Comparison of ENCODE assay signal across 8 cellular contexts in the genomic region with DNA sequence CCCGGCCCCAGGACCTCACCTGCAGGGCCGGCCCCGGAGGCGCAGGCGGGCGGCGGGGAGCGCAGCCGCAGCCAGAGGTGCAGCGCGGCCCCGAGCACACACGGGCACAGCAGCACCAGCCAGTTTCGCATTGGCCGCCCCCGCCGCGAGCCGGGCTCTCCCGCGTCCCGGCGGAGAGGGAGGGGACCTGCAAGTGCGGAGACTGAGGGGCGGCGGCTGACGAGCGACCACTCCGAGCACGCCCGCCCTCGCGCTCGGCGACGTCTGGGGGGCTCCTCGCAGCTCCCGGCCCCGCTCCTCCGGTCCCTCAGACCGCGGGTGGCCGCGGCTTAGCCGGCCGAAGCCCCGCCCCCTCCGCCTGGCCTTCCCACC. TPM values are rescaled to one million over a fixed set of nuclear protein-coding genes. Genes with fewer than 3 reads are reported as not detected.
DNase-seq lines count a peak whose midpoint lies in the region; ATAC-seq, FAIRE-seq and TF ChIP-seq lines count a peak whose summit lies in the region.

A gene (minus strand): TSS at position 331 of the 372 bp plus-strand sequence. CDS start 200 bp downstream, at position 131.

- peak within 1 kb of the TSS; percentile 78 for H3K4me2 ChIP-seq in A549

- peaks cover 19% of the 10 kb centered on the region for H3K4me1 ChIP-seq in A549

- TF ChIP-seq CTCF in A549 (IDR thresholded peaks at IDR 0.05) = no peak

- H3K9me3 ChIP-seq in A549 = no peaks in the 10 kb centered on the region

- POLR2A ChIA-PET in A549 (lab: Yijun Ruan, JAX) = interaction anchor here (0.5 to 2.2 kb wide), 20 partner anchors 9 to 893 kb away, joined by 3 to 11 read pairs (median 4); a partner anchor contains a TSS
- POLR2A ChIA-PET in activated CD8-positive, alpha-beta T cell treated with anti-CD3 and anti-CD28 coated beads, Interleukin-2, amount 10 ng/mL, durations not matched to agents 7 days and 5 days (lab: Charles Lee) = interaction anchor here (0.8 to 1.9 kb wide), 10 partner anchors 10 to 344 kb away, joined by 3 to 6 read pairs (median 4); a partner anchor contains a TSS

- peak in 1 of 2 experiments; percentile 40 for DNase-seq in A549 (ENCODE audit: low read depth in 1 of 2, low spot score in 1 of 2)
- DNase-seq in activated CD8-positive, alpha-beta T cell treated with anti-CD3 and anti-CD28 coated beads, Interleukin-2, amount 10 ng/mL, durations not matched to agents 7 days and 5 days = no peak
- no peak for DNase-seq in left cardiac atrium
- no peak for DNase-seq in sciatic nerve (ENCODE audit: low spot score)
- DNase-seq in stimulated activated CD4-positive, alpha-beta T cell treated with anti-CD3 and anti-CD28 coated beads, Interleukin-12 subunit alpha, Interleukin-12 subunit beta, amount 100 ng/mL, for 4 hours = no peak
- no peak for DNase-seq in posterior cingulate gyrus

- H3K27me3 Mint-ChIP-seq in activated CD8-positive, alpha-beta T cell treated with anti-CD3 and anti-CD28 coated beads, Interleukin-2, amount 10 ng/mL, durations not matched to agents 7 days and 5 days (ENCODE audit: low read depth) = no peaks in the 10 kb centered on the region

- H3K27ac Mint-ChIP-seq in activated CD8-positive, alpha-beta T cell treated with anti-CD3 and anti-CD28 coated beads, Interleukin-2, amount 10 ng/mL, durations not matched to agents 7 days and 5 days = peak within 1 kb of the TSS; percentile 97

- peak within 1 kb of the TSS; percentile 82 for H3K4me3 ChIP-seq in A549

- H3K4me1 Mint-ChIP-seq in activated CD8-positive, alpha-beta T cell treated with anti-CD3 and anti-CD28 coated beads, Interleukin-2, amount 10 ng/mL, durations not matched to agents 7 days and 5 days (ENCODE audit: low read depth) = peaks cover 19% of the 10 kb centered on the region

- no peak for FAIRE-seq in A549 (lab: Jason Lieb, UNC)

- peak; percentile 75 for ATAC-seq in A549
- peak; percentile 49 for ATAC-seq in GM19023 (IDR thresholded peaks at IDR 0.05; ENCODE audit: unreplicated experiment)
- ATAC-seq in HG03135 (IDR thresholded peaks at IDR 0.05; ENCODE audit: unreplicated experiment) = peak; percentile 41
- peak; percentile 69 for ATAC-seq in activated CD8-positive, alpha-beta T cell treated with anti-CD3 and anti-CD28 coated beads, Interleukin-2, amount 10 ng/mL, durations not matched to agents 7 days and 5 days
- ATAC-seq in left cardiac atrium = peak; percentile 50 to 66
- no peak for ATAC-seq in sciatic nerve

- no peaks in the 10 kb centered on the region for H3K9me3 Mint-ChIP-seq in activated CD8-positive, alpha-beta T cell treated with anti-CD3 and anti-CD28 coated beads, Interleukin-2, amount 10 ng/mL, durations not matched to agents 7 days and 5 days (ENCODE audit: insufficient read depth)

- intact Hi-C loops in left cardiac atrium (cut with DNase I) = no loop called here
- intact Hi-C loops in sciatic nerve (cut with DNase I) = no loop called here
- intact Hi-C loops in posterior cingulate gyrus (cut with DNase I) = loop anchor here (5.0 to 10.0 kb wide), 4 partner anchors 177 to 361 kb away; a partner anchor contains a TSS

- TF ChIP-seq RAD21 in A549 (conservative IDR thresholded peaks at IDR 0.05 in 1 of 2, IDR thresholded peaks at IDR 0.05 in 1 of 2) = no peak

- no peak for TF ChIP-seq EP300 in A549 (IDR thresholded peaks at IDR 0.05)

- H3K27ac ChIP-seq in A549 = peak within 1 kb of the TSS; percentile 89 to 97

- peak; percentile 96 for TF ChIP-seq POLR2A in A549 (IDR thresholded peaks at IDR 0.05; ENCODE audit: low read length)

- H3K36me3 Mint-ChIP-seq in activated CD8-positive, alpha-beta T cell treated with anti-CD3 and anti-CD28 coated beads, Interleukin-2, amount 10 ng/mL, durations not matched to agents 7 days and 5 days (ENCODE audit: low read depth) = peaks cover 3% of the 10 kb centered on the region

- 2% methylated on average over 16 of the region's 48 CpGs for WGBS in A549 (ENCODE audit: missing lambda C conversion rate)

- CTCF ChIA-PET in A549 (lab: Yijun Ruan, JAX) = interaction anchor here (0.5 to 2.7 kb wide), 52 partner anchors 9 to 1017 kb away, joined by 3 to 20 read pairs (median 4); a partner anchor contains a TSS
- CTCF ChIA-PET in activated CD8-positive, alpha-beta T cell treated with anti-CD3 and anti-CD28 coated beads, Interleukin-2, amount 10 ng/mL, durations not matched to agents 7 days and 5 days (lab: Charles Lee) = interaction anchor here (0.8 to 3.7 kb wide), 29 partner anchors 10 to 1017 kb away, joined by 3 to 28 read pairs (median 4); no protein-coding TSS in a partner anchor

- peak within 1 kb of the TSS; percentile 90 for H3K4me3 Mint-ChIP-seq in activated CD8-positive, alpha-beta T cell treated with anti-CD3 and anti-CD28 coated beads, Interleukin-2, amount 10 ng/mL, durations not matched to agents 7 days and 5 days

TF ChIP-seq in A549, 52 proteins besides CTCF, POLR2A, EP300 and RAD21:
- peak; percentile 54; the same call in 1 of the 2 replicates for TF ChIP-seq PHF8 (IDR thresholded peaks at IDR 0.05; ENCODE audit: borderline replicate concordance, low read depth)
- no peak for TF ChIP-seq KDM1A (IDR thresholded peaks at IDR 0.05; ENCODE audit: low read depth)
- no peak for TF ChIP-seq HOXB13 (CRISPR knock-in tag; IDR thresholded peaks at IDR 0.05; ENCODE audit: low read depth)
- TF ChIP-seq EHMT2 (IDR thresholded peaks at IDR 0.05; ENCODE audit: low read depth) = no peak
- no peak for TF ChIP-seq SREBF2 (IDR thresholded peaks at IDR 0.05)
- TF ChIP-seq JUNB (IDR thresholded peaks at IDR 0.05) = no peak
- TF ChIP-seq, protein P1, sequence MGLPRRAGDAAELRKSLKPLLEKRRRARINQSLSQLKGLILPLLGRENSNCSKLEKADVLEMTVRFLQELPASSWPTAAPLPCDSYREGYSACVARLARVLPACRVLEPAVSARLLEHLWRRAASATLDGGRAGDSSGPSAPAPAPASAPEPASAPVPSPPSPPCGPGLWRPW (IDR thresholded peaks at IDR 0.05) = no peak
- no peak for TF ChIP-seq FOXS1 (CRISPR knock-in tag; IDR thresholded peaks at IDR 0.05)
- peak in 1 of 2 experiments; percentile 82; a peak in 3 of 5 replicates for TF ChIP-seq JUN (IDR thresholded peaks at IDR 0.05)
- TF ChIP-seq TP53 (CRISPR knock-in tag; IDR thresholded peaks at IDR 0.05) = 0 out of 2 replicates have a peak, but pooled peaks have one; percentile 8
- 0 out of 2 replicates have a peak, but pooled peaks have one; percentile 19 for TF ChIP-seq HOXB5 (CRISPR knock-in tag; IDR thresholded peaks at IDR 0.05)
- no peak for TF ChIP-seq ESRRA (IDR thresholded peaks at IDR 0.05; ENCODE audit: borderline replicate concordance, low read length)
- TF ChIP-seq, protein P2, sequence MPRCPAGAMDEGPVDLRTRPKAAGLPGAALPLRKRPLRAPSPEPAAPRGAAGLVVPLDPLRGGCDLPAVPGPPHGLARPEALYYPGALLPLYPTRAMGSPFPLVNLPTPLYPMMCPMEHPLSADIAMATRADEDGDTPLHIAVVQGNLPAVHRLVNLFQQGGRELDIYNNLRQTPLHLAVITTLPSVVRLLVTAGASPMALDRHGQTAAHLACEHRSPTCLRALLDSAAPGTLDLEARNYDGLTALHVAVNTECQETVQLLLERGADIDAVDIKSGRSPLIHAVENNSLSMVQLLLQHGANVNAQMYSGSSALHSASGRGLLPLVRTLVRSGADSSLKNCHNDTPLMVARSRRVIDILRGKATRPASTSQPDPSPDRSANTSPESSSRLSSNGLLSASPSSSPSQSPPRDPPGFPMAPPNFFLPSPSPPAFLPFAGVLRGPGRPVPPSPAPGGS (IDR thresholded peaks at IDR 0.05) = peak; percentile 81; the same call in 2 of the 3 replicates
TF ChIP-seq in A549: peak in this region for 5.

RNA-seq across cellular contexts. Expression of the gene that starts here (rescaled TPM):
- polyA plus RNA-seq in A549 (2011; rRNA removed) (31.1 and 39.6 TPM in 2 replicates), A549 (2017; fragmentation: RNase III; extraction: RNeasy Plus Mini Kit Qiagen cat#74134 plus additional on column Dnase treatment) (17.3 to 17.8 TPM (median 17.7 TPM) in 3 replicates)
- polyA plus RNA-seq in A549 (2012; cell fraction: cytosol; rRNA removed) = 10.7 and 12.2 TPM in 2 replicates
- polyA plus RNA-seq in A549 (2012; cell fraction: nucleus; rRNA removed) = 8.1 and 9.5 TPM in 2 replicates
- polyA minus RNA-seq in A549 (2011; rRNA and poly(A)+ RNA removed) = 40.1 and 47.2 TPM in 2 replicates
- 10 to 100 TPM; 12.9 to 13.0 TPM for total RNA-seq in activated CD8-positive, alpha-beta T cell treated with anti-CD3 and anti-CD28 coated beads, Interleukin-2, amount 10 ng/mL, durations not matched to agents 7 days and 5 days
- total RNA-seq in left cardiac atrium (10 to 100 TPM; 19.9 to 23.0 TPM), sciatic nerve (13.0 TPM)
